ENCODE assay signal across 8 cellular contexts in the genomic region with DNA sequence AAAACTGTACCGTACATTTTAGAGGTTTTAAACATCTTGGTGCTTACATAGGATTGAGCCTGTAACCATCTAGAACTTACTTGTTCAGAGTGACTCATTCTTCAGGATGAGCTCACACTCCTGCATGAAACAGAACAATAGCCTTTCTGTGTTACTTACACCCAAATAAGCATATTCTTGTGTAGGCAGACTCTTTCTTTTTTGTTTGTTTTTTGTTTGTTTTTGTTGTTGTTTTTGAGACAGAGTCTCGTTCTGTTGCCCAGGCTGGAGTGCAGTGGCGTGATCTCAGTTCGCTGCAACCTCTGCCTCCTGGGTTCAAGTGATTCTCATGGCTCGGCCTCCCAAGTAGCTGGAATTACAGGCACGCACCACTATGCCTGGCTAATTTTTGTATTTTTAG. TPM values are rescaled to one million over a fixed set of nuclear protein-coding genes. Genes with fewer than 3 reads are reported as not detected.
DNase-seq lines count a peak whose midpoint lies in the region; ATAC-seq and TF ChIP-seq lines count a peak whose summit lies in the region.
"Had no signal": no experiment of that assay in that cellular context is flagged by ENCODE, and none has a peak within 500 bp of the region (broad histone marks: within the 10 kb centered on the region; RNA-seq: fewer than 3 reads in every experiment).

No MANE protein-coding gene starts in this region.

- peak; percentile 55 for DNase-seq in HCEC 1CT
- no peak for DNase-seq in esophagus squamous epithelium (lab: John Stamatoyannopoulos, UW)
- DNase-seq in skeletal muscle cell (ENCODE audit: low read depth) = peak; percentile 41
- DNase-seq: NCI-H1417 treated with DMSO at 0.1 percent for 48 hours had no signal

- H3K4me3 ChIP-seq in esophagus squamous epithelium (no peak overlapping the region), skeletal muscle cell (ENCODE audit: low read depth, low read length) (no peak overlapping the region)

- H3K27ac ChIP-seq in esophagus squamous epithelium = peak overlapping the region in 3 of 4 donors; percentile 7 to 40 (median 27)

- ATAC-seq in SK-N-SH treated with all-trans-retinoic acid at 6 μM for 48 hours = peak; percentile 93
- ATAC-seq in GM21576 (IDR thresholded peaks at IDR 0.05; ENCODE audit: unreplicated experiment) = no peak
- no peak for ATAC-seq in GM18519 (IDR thresholded peaks at IDR 0.05; ENCODE audit: low FRiP score, unreplicated experiment)
- no peak for ATAC-seq in HG03565 (IDR thresholded peaks at IDR 0.05; ENCODE audit: unreplicated experiment)

- TF ChIP-seq POLR2A in esophagus squamous epithelium (IDR thresholded peaks at IDR 0.05) = no peak

- H3K4me1 ChIP-seq in esophagus squamous epithelium = peaks cover 0 to 21% (median 4%) of the 10 kb centered on the region in 3 donors

- no peak for TF ChIP-seq CTCF in esophagus squamous epithelium (IDR thresholded peaks at IDR 0.05)

- H3K36me3 ChIP-seq in esophagus squamous epithelium = no peaks in the 10 kb centered on the region

- WGBS in esophagus squamous epithelium, 2 donors = 60 to 62% methylated on average over 6 of the region's 6 CpGs

- H3K9me3 ChIP-seq in esophagus squamous epithelium = no peaks in the 10 kb centered on the region

- H3K27me3 ChIP-seq in esophagus squamous epithelium = no peaks in the 10 kb centered on the region

- intact Hi-C loops in esophagus squamous epithelium (cut with DNase I) = no loop called here

TF ChIP-seq in SK-N-SH treated with all-trans-retinoic acid at 6 μM for 48 hours, 23 proteins besides CTCF, POLR2A, EP300 and RAD21:
- TF ChIP-seq ARNTL (CRISPR knock-in tag; IDR thresholded peaks at IDR 0.05; ENCODE audit: borderline replicate concordance, low read depth) (no peak), ZFP3 (CRISPR knock-in tag; IDR thresholded peaks at IDR 0.05) (no peak), RARB (CRISPR knock-in tag; IDR thresholded peaks at IDR 0.05) (no peak), OSR1 (CRISPR knock-in tag; IDR thresholded peaks at IDR 0.05) (no peak)

RNA-seq across cellular contexts. Expression of gene CA6, which starts 3.8 kb away (rescaled TPM):
- not detected for total RNA-seq in esophagus squamous epithelium
